In genomic region chr2:197310940-197311485, GRCh38 we compare ENCODE assay signal across 8 cellular contexts. TPM values are rescaled to one million over a fixed set of nuclear protein-coding genes. Genes with fewer than 3 reads are reported as not detected.
DNase-seq lines count a peak whose midpoint lies in the region; ATAC-seq, FAIRE-seq and TF ChIP-seq lines count a peak whose summit lies in the region.

No MANE protein-coding gene starts in this region.

- DNase-seq in NCI-H1105 treated with DMSO at 0.1 percent for 48 hours (lab: John Stamatoyannopoulos, UW) (peak; percentile 34), pancreas (no peak), SIG-M5 (lab: John Stamatoyannopoulos, UW) (no peak), GF-D8 (lab: John Stamatoyannopoulos, UW) (no peak)
- no peak for DNase-seq in stimulated activated CD4-positive, alpha-beta T cell treated with anti-CD3 and anti-CD28 coated beads, Interleukin-12 subunit alpha, Interleukin-12 subunit beta, amount 100 ng/mL, for 4 hours

- TF ChIP-seq CTCF in DOHH2 (IDR thresholded peaks at IDR 0.05; ENCODE audit: low read depth, low read length, poor library complexity, severe bottlenecking) (peak; percentile 4), pancreas (IDR thresholded peaks at IDR 0.05) (no peak)

- H4K20me1 ChIP-seq in DOHH2 (ENCODE audit: control insufficient read depth, insufficient read depth, low read depth, low read length): peaks cover 5% of the 10 kb centered on the region; the same call in 1 of the 2 replicates

- H3K79me2 ChIP-seq in DOHH2 (ENCODE audit: control insufficient read depth, low read length): peaks cover 87% of the 10 kb centered on the region

- H3K4me1 ChIP-seq in DOHH2 (ENCODE audit: control insufficient read depth, low read length) (peaks cover 86% of the 10 kb centered on the region), endocrine pancreas (ENCODE audit: control insufficient read depth, insufficient read depth, low read length) (peaks cover 8% of the 10 kb centered on the region), pancreas (peaks cover 5 to 21% (median 16%) of the 10 kb centered on the region in 3 donors)

- H3K9ac ChIP-seq in endocrine pancreas (ENCODE audit: control insufficient read depth, insufficient read depth, low read length): peak overlapping the region; percentile 68

- peaks cover 25% of the 10 kb centered on the region for H3K36me3 ChIP-seq in DOHH2 (ENCODE audit: control insufficient read depth, low read length)
- H3K36me3 ChIP-seq in endocrine pancreas (ENCODE audit: control insufficient read depth, insufficient read depth, low read length): no peaks in the 10 kb centered on the region
- no peaks in the 10 kb centered on the region for H3K36me3 ChIP-seq in pancreas

- no peak for ATAC-seq in pancreas
- ATAC-seq in HG03378 (IDR thresholded peaks at IDR 0.05; ENCODE audit: unreplicated experiment): no peak

- H3K4me3 ChIP-seq in DOHH2 (ENCODE audit: low read length) (peak overlapping the region; percentile 86), endocrine pancreas (ENCODE audit: control insufficient read depth, insufficient read depth, low read length) (peak overlapping the region; percentile 37), pancreas (peak overlapping the region in 3 of 4 donors; percentile 1 to 77 (median 74))

- peak overlapping the region; percentile 85 for H3K4me2 ChIP-seq in DOHH2 (ENCODE audit: low read length)

- H3K27me3 ChIP-seq in DOHH2 (ENCODE audit: control insufficient read depth, low read length) (no peaks in the 10 kb centered on the region), endocrine pancreas (ENCODE audit: control insufficient read depth, insufficient read depth, low read length) (no peaks in the 10 kb centered on the region), pancreas (no peaks in the 10 kb centered on the region)

- H3K9me2 ChIP-seq in DOHH2 (replicated peaks; ENCODE audit: control insufficient read depth, low read length): no peaks in the 10 kb centered on the region

- peaks cover 25% of the 10 kb centered on the region for H3F3A ChIP-seq in DOHH2 (ENCODE audit: control insufficient read depth, insufficient read depth)

- intact Hi-C loops in pancreas (cut with DNase I): loop anchor here in 1 of 3 donors (10.0 kb wide), 1 partner anchor 116 kb away; no protein-coding TSS in a partner anchor

- H3K9me3 ChIP-seq in DOHH2 (ENCODE audit: control insufficient read depth, insufficient read depth, low read length) (no peaks in the 10 kb centered on the region), endocrine pancreas (ENCODE audit: control insufficient read depth, low read length) (no peaks in the 10 kb centered on the region), pancreas (no peaks in the 10 kb centered on the region)

- WGBS in pancreas, 2 donors: 1 to 4% methylated on average over 12 to 31 of the region's 31 CpGs

- no peak for FAIRE-seq in pancreas (lab: Jason Lieb, UNC)

- peak overlapping the region; percentile 26 for H3K27ac ChIP-seq in DOHH2 (ENCODE audit: low read depth, low read length)
- H3K27ac ChIP-seq in pancreas: peak overlapping the region in 3 of 4 donors; percentile 42 to 89 (median 85)

RNA-seq across cellular contexts. Expression of gene ANKRD44, which starts 0.4 kb away (rescaled TPM):
- total RNA-seq in pancreas: 10 to 100 TPM in 1 of 6 donors, 1 to 10 TPM in 5; 6.9 to 12.5 (median 8.5) TPM
- 1 to 10 TPM; 1.9 to 2.6 TPM for polyA plus RNA-seq in pancreas
